Comparison of ENCODE assay signal across 13 cellular contexts in the genomic region with DNA sequence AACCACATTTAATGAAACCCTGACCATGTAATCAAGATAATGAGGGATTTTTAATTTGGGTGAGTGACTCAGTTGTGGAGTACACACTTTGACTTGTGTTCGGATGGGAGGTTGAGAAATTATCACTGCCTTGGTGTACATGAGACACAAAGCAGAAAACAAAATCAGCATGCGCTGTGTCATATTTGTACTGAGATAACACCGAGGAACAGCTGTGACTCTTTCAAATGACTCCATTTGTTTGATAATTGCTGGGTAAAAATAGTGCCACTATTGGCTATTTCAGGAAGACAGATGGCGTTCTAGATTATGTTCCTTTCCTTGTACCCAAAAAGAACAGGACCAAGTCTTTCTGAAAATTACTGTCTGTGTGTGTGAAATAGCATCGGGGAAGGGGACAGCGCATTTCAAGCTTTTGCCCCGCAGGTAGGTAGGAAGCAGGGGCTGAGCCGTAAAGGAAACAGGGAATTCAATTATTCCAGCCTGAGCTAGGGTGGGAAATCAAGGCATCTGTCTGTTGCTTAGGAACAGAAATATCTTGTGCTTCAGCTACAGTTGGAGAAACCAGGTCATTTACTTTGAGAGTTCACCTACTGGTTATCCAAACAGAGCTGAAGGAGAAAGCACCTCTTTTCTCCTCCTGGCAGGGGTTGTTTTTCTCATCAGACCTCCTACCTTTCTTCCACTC.
A peak's percentile ranks its signal among the peaks of the same experiment; 100 is the strongest.
DNase-seq lines count a peak whose midpoint lies in the region; ATAC-seq lines count a peak whose summit lies in the region.
"Had no signal": no experiment of that assay in that cellular context is flagged by ENCODE, and none has a peak within 500 bp of the region (broad histone marks: within the 10 kb centered on the region; RNA-seq: fewer than 3 reads in every experiment).

No MANE protein-coding gene starts in this region.

- no peaks in the 10 kb centered on the region for H3K9me3 Mint-ChIP-seq in activated naive CD4-positive, alpha-beta T cell treated with anti-CD3 and anti-CD28 coated beads, Interleukin-2, amount 10 ng/mL, durations not matched to agents 7 days and 5 days

- DNase-seq in DMS 273 (lab: John Stamatoyannopoulos, UW; ENCODE audit: unreplicated experiment) (peak; percentile 78), NCI-H748 treated with DMSO at 0.1 percent for 48 hours (lab: John Stamatoyannopoulos, UW) (peak; percentile 29), left kidney (ENCODE audit: low read depth, low spot score) (peak; percentile 51)
- no peak for DNase-seq in activated CD8-positive, alpha-beta memory T cell treated with anti-CD3 and anti-CD28 coated beads, Interleukin-2, amount 50 U/mL, for 48 hours
- DNase-seq in activated naive CD4-positive, alpha-beta T cell treated with anti-CD3 and anti-CD28 coated beads, Interleukin-2, amount 10 ng/mL, durations not matched to agents 7 days and 5 days = no peak
- DNase-seq: activated CD8-positive, alpha-beta T cell treated with anti-CD3 and anti-CD28 coated beads, Interleukin-2, amount 10 ng/mL, durations not matched to agents 7 days and 5 days; activated effector memory CD4-positive, alpha-beta T cell treated with anti-CD3 and anti-CD28 coated beads, Interleukin-2, amount 50 U/mL, for 16 hours; foreskin fibroblast; GM23248; NCI-H187 treated with DMSO at 0.1 percent for 48 hours had no signal

- H3K4me1 Mint-ChIP-seq in activated naive CD4-positive, alpha-beta T cell treated with anti-CD3 and anti-CD28 coated beads, Interleukin-2, amount 10 ng/mL, durations not matched to agents 7 days and 5 days = no peaks in the 10 kb centered on the region

- ATAC-seq in HG02885 (IDR thresholded peaks at IDR 0.05; ENCODE audit: poor library complexity, unreplicated experiment) (peak; percentile 43), GM21515 (IDR thresholded peaks at IDR 0.05; ENCODE audit: unreplicated experiment) (no peak), GM18909 (IDR thresholded peaks at IDR 0.05; ENCODE audit: poor library complexity, unreplicated experiment) (no peak)
- ATAC-seq: activated CD8-positive, alpha-beta T cell treated with anti-CD3 and anti-CD28 coated beads, Interleukin-2, amount 10 ng/mL, durations not matched to agents 7 days and 5 days had no signal

- CTCF ChIA-PET in activated naive CD4-positive, alpha-beta T cell treated with anti-CD3 and anti-CD28 coated beads, Interleukin-2, amount 10 ng/mL, durations not matched to agents 7 days and 5 days (lab: Charles Lee) = no interaction called here

- H3K27ac Mint-ChIP-seq in activated naive CD4-positive, alpha-beta T cell treated with anti-CD3 and anti-CD28 coated beads, Interleukin-2, amount 10 ng/mL, durations not matched to agents 7 days and 5 days = no peak overlapping the region
- H3K27ac Mint-ChIP-seq: activated CD8-positive, alpha-beta T cell treated with anti-CD3 and anti-CD28 coated beads, Interleukin-2, amount 10 ng/mL, durations not matched to agents 7 days and 5 days had no signal

- peaks cover 40% of the 10 kb centered on the region for H3K27me3 Mint-ChIP-seq in activated naive CD4-positive, alpha-beta T cell treated with anti-CD3 and anti-CD28 coated beads, Interleukin-2, amount 10 ng/mL, durations not matched to agents 7 days and 5 days

- no peaks in the 10 kb centered on the region for H3K36me3 Mint-ChIP-seq in activated naive CD4-positive, alpha-beta T cell treated with anti-CD3 and anti-CD28 coated beads, Interleukin-2, amount 10 ng/mL, durations not matched to agents 7 days and 5 days

- H3K4me3 Mint-ChIP-seq in activated naive CD4-positive, alpha-beta T cell treated with anti-CD3 and anti-CD28 coated beads, Interleukin-2, amount 10 ng/mL, durations not matched to agents 7 days and 5 days = no peak overlapping the region
- H3K4me3 Mint-ChIP-seq: activated CD8-positive, alpha-beta T cell treated with anti-CD3 and anti-CD28 coated beads, Interleukin-2, amount 10 ng/mL, durations not matched to agents 7 days and 5 days had no signal

Comparison
In these comparisons a context has a peak if more than half of its experiments do, and no peak if none do; other contexts are left out.
1. DNase-seq: peak in DMS 273 (single experiment), NCI-H748 treated with DMSO at 0.1 percent for 48 hours (single experiment) and left kidney (single experiment); none in activated CD8-positive, alpha-beta memory T cell treated with anti-CD3 and anti-CD28 coated beads, Interleukin-2, amount 50 U/mL, for 48 hours (single experiment) and activated naive CD4-positive, alpha-beta T cell treated with anti-CD3 and anti-CD28 coated beads, Interleukin-2, amount 10 ng/mL, durations not matched to agents 7 days and 5 days (single experiment).